In genomic region chr21:41175080-41175479, GRCh38 we compare ENCODE assay signal across 22 cellular contexts. TPM values are rescaled to one million over a fixed set of nuclear protein-coding genes. Genes with fewer than 3 reads are reported as not detected.
DNase-seq lines count a peak whose midpoint lies in the region; ATAC-seq and TF ChIP-seq lines count a peak whose summit lies in the region.
"Had no signal": no experiment of that assay in that cellular context is flagged by ENCODE, and none has a peak within 500 bp of the region (broad histone marks: within the 10 kb centered on the region; RNA-seq: fewer than 3 reads in every experiment).

No MANE protein-coding gene starts in this region.

- TF ChIP-seq CTCF in transverse colon (IDR thresholded peaks at IDR 0.05): no peak

- in situ Hi-C loops in transverse colon (cut with MboI; ENCODE audit: low pct_ligation_motif_present in 1 of 4, low pct_unique_long_range_greater_than_20kb in 1 of 4, low sequenced_read_pairs in 3 of 4): no loop called here

- H3K4me3 ChIP-seq in transverse colon: no peak overlapping the region
- no peak overlapping the region for H3K4me3 ChIP-seq in right cardiac atrium (ENCODE audit: low read length)
- H3K4me3 ChIP-seq: BLaER1, GM12878 had no signal

- H3K27ac ChIP-seq in transverse colon: no peak overlapping the region
- no peak overlapping the region for H3K27ac ChIP-seq in right cardiac atrium (ENCODE audit: low read length)
- H3K27ac ChIP-seq: BLaER1 had no signal

- TF ChIP-seq EP300 in transverse colon (IDR thresholded peaks at IDR 0.05; ENCODE audit: low read depth): no peak

- no peak for TF ChIP-seq POLR2A in transverse colon (IDR thresholded peaks at IDR 0.05)

- H3K9me3 ChIP-seq in transverse colon: no peaks in the 10 kb centered on the region
- H3K9me3 ChIP-seq in right cardiac atrium (ENCODE audit: control insufficient read depth, low read length): no peaks in the 10 kb centered on the region
- H3K9me3 ChIP-seq: BLaER1 had no signal

- WGBS in transverse colon (ENCODE audit: low coverage in 1 of 2), 2 donors: 55 to 57% methylated on average over 1 to 6 of the region's 6 CpGs
- 93% methylated on average over 6 of the region's 6 CpGs for WGBS in right cardiac atrium

- H3K27me3 ChIP-seq in transverse colon: no peaks in the 10 kb centered on the region
- H3K27me3 ChIP-seq in right cardiac atrium (ENCODE audit: control insufficient read depth, insufficient read depth): no peaks in the 10 kb centered on the region
- H3K27me3 ChIP-seq: BE2C, BLaER1 had no signal

- DNase-seq in DMS79 treated with DMSO at 0.1 percent for 48 hours (lab: John Stamatoyannopoulos, UW) (peak; percentile 59), DMS79 (lab: John Stamatoyannopoulos, UW) (no peak), left colon (peak in 1 of 2 donors; percentile 48), transverse colon (peak; percentile 25), right cardiac atrium (no peak)
- DNase-seq: 8988T; ACHN; BE2C; C1 segment of cervical spinal cord; CD4-positive, alpha-beta memory T cell; CD4-positive, CD25-positive, alpha-beta regulatory T cell; CD8-positive, alpha-beta memory T cell; COR-L47; DMS 273 treated with DMSO at 0.1 percent for 48 hours; DMS53; DND-41; EL; GDM1 had no signal

- H3K36me3 ChIP-seq in transverse colon: no peaks in the 10 kb centered on the region
- H3K36me3 ChIP-seq: BE2C, BLaER1 had no signal

- H3K4me1 ChIP-seq in transverse colon (peaks cover 0 to 37% (median 23%) of the 10 kb centered on the region in 4 donors), right cardiac atrium (ENCODE audit: control insufficient read depth, insufficient read depth, low read length) (peaks cover 17% of the 10 kb centered on the region)
- H3K4me1 ChIP-seq: BE2C had no signal

- ATAC-seq in left colon (peak; percentile 65), right cardiac atrium (no peak), GM21786 (IDR thresholded peaks at IDR 0.05; ENCODE audit: unreplicated experiment) (no peak)
- ATAC-seq: GM12878 had no signal

- intact Hi-C loops in left colon (cut with DNase I, micrococcal nuclease): no loop called here
- intact Hi-C loops in transverse colon (cut with DNase I; ENCODE audit: low total_unique reads): loop anchor here (5.0 kb wide), 1 partner anchor 1052 kb away; no protein-coding TSS in a partner anchor
- intact Hi-C loops in right cardiac atrium (cut with DNase I): no loop called here

RNA-seq across cellular contexts. Expression of gene BACE2, which starts 7.1 kb away (rescaled TPM):
- total RNA-seq in left colon (10 to 100 TPM; 59.3 to 65.1 TPM), transverse colon (10 to 100 TPM; 28.4 to 52.5 (median 43.9) TPM), right cardiac atrium (10 to 100 TPM; 26.3 to 34.0 (median 27.5) TPM)
- polyA plus RNA-seq in right cardiac atrium: 11.7 TPM
- total RNA-seq: CD4-positive, alpha-beta memory T cell; G401 had no signal

Comparison
In these comparisons a context has a peak if more than half of its experiments do, and no peak if none do; other contexts are left out.
1. DNase-seq: peak in DMS79 treated with DMSO at 0.1 percent for 48 hours (single experiment) and transverse colon (single experiment); none in DMS79 (single experiment) and right cardiac atrium (0 of 3).